In the genomic region with DNA sequence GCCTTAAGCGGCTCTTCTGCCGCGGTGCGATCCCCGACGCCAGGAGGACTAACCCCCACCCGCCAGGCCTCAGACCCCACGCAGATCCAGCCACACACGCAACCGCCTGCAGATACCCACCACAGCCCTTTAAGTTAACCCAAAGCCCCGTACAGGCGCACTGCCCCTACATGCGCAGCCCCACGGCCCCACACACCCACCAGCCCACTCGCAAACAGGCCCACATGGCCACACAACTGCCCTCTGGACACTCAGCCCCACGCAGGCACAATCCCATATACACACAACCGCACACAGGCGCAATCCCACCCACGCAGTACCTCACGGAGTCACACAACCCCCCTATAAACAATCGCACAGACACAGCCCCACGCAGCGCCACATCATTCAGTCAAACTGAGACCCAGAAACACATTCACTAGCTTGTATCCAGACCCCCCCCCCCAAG, we compare ENCODE assay signal across 9 cellular contexts. TPM values are rescaled to one million over a fixed set of nuclear protein-coding genes. Genes with fewer than 3 reads are reported as not detected.
DNase-seq lines count a peak whose midpoint lies in the region; ATAC-seq, FAIRE-seq and TF ChIP-seq lines count a peak whose summit lies in the region.
"Had no signal": no experiment of that assay in that cellular context is flagged by ENCODE, and none has a peak within 500 bp of the region (broad histone marks: within the 10 kb centered on the region; RNA-seq: fewer than 3 reads in every experiment).

No MANE protein-coding gene starts in this region.

- CTCF ChIA-PET in BJ (lab: Yijun Ruan, JAX) (no interaction called here), RWPE1 (lab: Yijun Ruan, JAX) (no interaction called here)

- no peaks in the 10 kb centered on the region for H3K27me3 ChIP-seq in BJ (ENCODE audit: control insufficient read depth, insufficient read depth, low read length)

- TF ChIP-seq CTCF in BJ (IDR thresholded peaks at IDR 0.05; ENCODE audit: insufficient read depth, low read depth, low read length) (no peak), RWPE1 (conservative IDR thresholded peaks at IDR 0.05; ENCODE audit: low read depth) (no peak), endothelial cell (IDR thresholded peaks at IDR 0.05; ENCODE audit: unreplicated experiment) (no peak), omental fat pad (IDR thresholded peaks at IDR 0.05) (no peak)

- peaks cover 33% of the 10 kb centered on the region for H3K36me3 Mint-ChIP-seq in endothelial cell (ENCODE audit: low read depth, unreplicated experiment)

- H3K27ac ChIP-seq in RWPE1: peak overlapping the region; percentile 15; the same call in 1 of the 2 replicates
- H3K27ac ChIP-seq: VCaP had no signal

- peaks cover 46% of the 10 kb centered on the region for H3K4me1 Mint-ChIP-seq in endothelial cell (ENCODE audit: unreplicated experiment)

- H3K36me3 ChIP-seq in BJ (ENCODE audit: control insufficient read depth, insufficient read depth, low read length): peaks cover 1% of the 10 kb centered on the region; the same call in 1 of the 2 replicates

- FAIRE-seq in GM12891 (lab: Jason Lieb, UNC): no peak

- peaks cover 34% of the 10 kb centered on the region for H3K27me3 Mint-ChIP-seq in endothelial cell (ENCODE audit: unreplicated experiment)

- peak overlapping the region; percentile 90 for H3K4me3 Mint-ChIP-seq in endothelial cell (ENCODE audit: unreplicated experiment)

- TF ChIP-seq POLR2A in GM12891 (IDR thresholded peaks at IDR 0.05; ENCODE audit: low read depth, low read length): no peak

- H3K4me3 ChIP-seq in BJ (ENCODE audit: low read depth, low read length): peak overlapping the region; percentile 47

- ATAC-seq in omental fat pad (ENCODE audit: low FRiP score): peak; percentile 2

- peak overlapping the region; percentile 70 for H3K27ac Mint-ChIP-seq in endothelial cell (ENCODE audit: unreplicated experiment)

- no peak for DNase-seq in BJ (ENCODE audit: low read depth)
- DNase-seq in RWPE1 (ENCODE audit: low spot score): no peak
- no peak for DNase-seq in endothelial cell (ENCODE audit: low spot score)
- no peak for DNase-seq in omental fat pad (ENCODE audit: low spot score)
- DNase-seq in NCI-H748 treated with DMSO at 0.1 percent for 48 hours (lab: John Stamatoyannopoulos, UW): no peak
- no peak for DNase-seq in GM12891 (ENCODE audit: insufficient read length, low spot score)
- DNase-seq in DMS 273 treated with DMSO at 0.1 percent for 48 hours (lab: John Stamatoyannopoulos, UW): no peak
- DNase-seq in NCI-H2107 treated with DMSO at 0.1 percent for 48 hours (lab: John Stamatoyannopoulos, UW; ENCODE audit: unreplicated experiment): no peak

- POLR2A ChIA-PET in BJ (lab: Charles Lee): interaction anchor here (0.5 kb wide), 1 partner anchor 35 kb away, joined by 3 read pairs; no protein-coding TSS in a partner anchor
- POLR2A ChIA-PET in RWPE1 (lab: Yijun Ruan, JAX; ENCODE audit: low non-redundant PET): no interaction called here

- H3K9me3 Mint-ChIP-seq in endothelial cell (ENCODE audit: unreplicated experiment): no peaks in the 10 kb centered on the region

TF ChIP-seq in GM12891, 5 proteins besides CTCF, POLR2A, EP300 and RAD21:
- no peak for TF ChIP-seq POLR2AphosphoS5 (IDR thresholded peaks at IDR 0.05; ENCODE audit: low read depth, low read length)

RNA-seq across cellular contexts. Expression of a gene that starts 41.7 kb away (rescaled TPM):
- 2.1 and 2.4 TPM in 2 replicates for polyA plus RNA-seq in BJ (2011; rRNA removed)
- 2.5 and 6.6 TPM in 2 replicates for polyA minus RNA-seq in BJ (2011; rRNA and poly(A)+ RNA removed)
- total RNA-seq in endothelial cell (ENCODE audit: unreplicated experiment): 46.2 TPM
- 10 to 100 TPM in 1 of 4 donors, 1 to 10 TPM in 3; 6.7 to 30.6 (median 8.5) TPM for total RNA-seq in omental fat pad
- 7.1 TPM for polyA plus RNA-seq in GM12891 (2012; ENCODE audit: low read depth, missing spikeins)
